ENCODE assay signal across 14 cellular contexts in genomic region chr3:126816956-126817777, GRCh38.
A peak's percentile ranks its signal among the peaks of the same experiment; 100 is the strongest.
DNase-seq lines count a peak whose midpoint lies in the region; ATAC-seq and FAIRE-seq lines count a peak whose summit lies in the region.
"Had no signal": no experiment of that assay in that cellular context is flagged by ENCODE, and none has a peak within 500 bp of the region (broad histone marks: within the 10 kb centered on the region; RNA-seq: fewer than 3 reads in every experiment).

No MANE protein-coding gene starts in this region.

- no peaks in the 10 kb centered on the region for H3K36me3 ChIP-seq in adipocyte (ENCODE audit: control insufficient read depth, insufficient read depth, low read length, severe bottlenecking)

- H3K36me3 Mint-ChIP-seq in activated CD8-positive, alpha-beta memory T cell treated with anti-CD3 and anti-CD28 coated beads, Interleukin-2, amount 10 ng/mL, durations not matched to agents 7 days and 5 days = peaks cover 3% of the 10 kb centered on the region

- H3K9ac ChIP-seq in adipocyte (ENCODE audit: low read length) = no peak overlapping the region

- peaks cover 17% of the 10 kb centered on the region for H3K4me1 ChIP-seq in adipocyte (ENCODE audit: control insufficient read depth, insufficient read depth, low read length)
- H3K4me1 ChIP-seq: A549 had no signal

- no peak overlapping the region for H3K27ac Mint-ChIP-seq in activated CD8-positive, alpha-beta memory T cell treated with anti-CD3 and anti-CD28 coated beads, Interleukin-2, amount 10 ng/mL, durations not matched to agents 7 days and 5 days
- H3K27ac Mint-ChIP-seq: dendritic cell treated with granulocyte-macrophage colony-stimulating factor and Interleukin-4, amounts not matched to agents 40 ng/mL and 50 ng/mL, for 4 days had no signal

- ATAC-seq in activated CD8-positive, alpha-beta memory T cell treated with anti-CD3 and anti-CD28 coated beads, Interleukin-2, amount 10 ng/mL, durations not matched to agents 7 days and 5 days = no peak
- ATAC-seq in HG02852 (IDR thresholded peaks at IDR 0.05; ENCODE audit: unreplicated experiment) = no peak
- ATAC-seq: A549 had no signal

- peaks cover 3% of the 10 kb centered on the region for H3K9me3 Mint-ChIP-seq in activated CD8-positive, alpha-beta memory T cell treated with anti-CD3 and anti-CD28 coated beads, Interleukin-2, amount 10 ng/mL, durations not matched to agents 7 days and 5 days (ENCODE audit: low read depth)
- H3K9me3 Mint-ChIP-seq: dendritic cell treated with granulocyte-macrophage colony-stimulating factor and Interleukin-4, amounts not matched to agents 40 ng/mL and 50 ng/mL, for 4 days had no signal

- H3K27me3 Mint-ChIP-seq in activated CD8-positive, alpha-beta memory T cell treated with anti-CD3 and anti-CD28 coated beads, Interleukin-2, amount 10 ng/mL, durations not matched to agents 7 days and 5 days = no peaks in the 10 kb centered on the region

- H3K4me3 ChIP-seq in adipocyte (ENCODE audit: low read length) = no peak overlapping the region
- H3K4me3 ChIP-seq: A549 had no signal

- no peaks in the 10 kb centered on the region for H3K9me3 ChIP-seq in adipocyte (ENCODE audit: control insufficient read depth, low read length)
- H3K9me3 ChIP-seq: A549 had no signal

- no peak overlapping the region for H3K4me3 Mint-ChIP-seq in activated CD8-positive, alpha-beta memory T cell treated with anti-CD3 and anti-CD28 coated beads, Interleukin-2, amount 10 ng/mL, durations not matched to agents 7 days and 5 days
- H3K4me3 Mint-ChIP-seq: dendritic cell treated with granulocyte-macrophage colony-stimulating factor and Interleukin-4, amounts not matched to agents 40 ng/mL and 50 ng/mL, for 4 days had no signal

- peak; percentile 79 for FAIRE-seq in islet of Langerhans (lab: Jason Lieb, UNC)
- FAIRE-seq: A549 had no signal

- DNase-seq in activated CD8-positive, alpha-beta memory T cell treated with anti-CD3 and anti-CD28 coated beads, Interleukin-2, amount 10 ng/mL, durations not matched to agents 7 days and 5 days = peak; percentile 31
- DNase-seq in activated CD8-positive, alpha-beta memory T cell treated with anti-CD3 and anti-CD28 coated beads, Interleukin-2, amount 50 U/mL, for 48 hours = no peak
- DNase-seq in adipocyte (ENCODE audit: low read depth) = peak; percentile 20
- DNase-seq in ureter (ENCODE audit: low spot score) = peak; percentile 34
- no peak for DNase-seq in GOT3 (lab: John Stamatoyannopoulos, UW)
- DNase-seq in activated T-cell treated with anti-CD3 and anti-CD28 coated beads, Interleukin-2, amount 50 U/mL, for 48 hours = no peak
- DNase-seq: activated CD4-positive, CD25-positive, alpha-beta regulatory T cell treated with anti-CD3 and anti-CD28 coated beads, Interleukin-2, amount 50 U/mL, for 72 hours; activated naive CD4-positive, alpha-beta T cell treated with anti-CD3 and anti-CD28 coated beads, Interleukin-2, amount 50 U/mL, for 16 hours; NCI-H226; SIG-M5 had no signal

- CTCF ChIA-PET in activated CD8-positive, alpha-beta memory T cell treated with anti-CD3 and anti-CD28 coated beads, Interleukin-2, amount 10 ng/mL, durations not matched to agents 7 days and 5 days (lab: Charles Lee) = no interaction called here

- H3K27me3 ChIP-seq in adipocyte (replicated peaks; ENCODE audit: control insufficient read depth, insufficient read depth, low read length) = no peaks in the 10 kb centered on the region

- H3K4me1 Mint-ChIP-seq in activated CD8-positive, alpha-beta memory T cell treated with anti-CD3 and anti-CD28 coated beads, Interleukin-2, amount 10 ng/mL, durations not matched to agents 7 days and 5 days = no peaks in the 10 kb centered on the region

Comparison
In these comparisons a context has a peak if more than half of its experiments do, and no peak if none do; other contexts are left out.
1. DNase-seq: peak in activated CD8-positive, alpha-beta memory T cell treated with anti-CD3 and anti-CD28 coated beads, Interleukin-2, amount 10 ng/mL, durations not matched to agents 7 days and 5 days (single experiment), adipocyte (single experiment) and ureter (single experiment); none in activated CD8-positive, alpha-beta memory T cell treated with anti-CD3 and anti-CD28 coated beads, Interleukin-2, amount 50 U/mL, for 48 hours (single experiment), GOT3 (single experiment) and activated T-cell treated with anti-CD3 and anti-CD28 coated beads, Interleukin-2, amount 50 U/mL, for 48 hours (0 of 2).